ENCODE assay signal across 13 cellular contexts in the genomic region with DNA sequence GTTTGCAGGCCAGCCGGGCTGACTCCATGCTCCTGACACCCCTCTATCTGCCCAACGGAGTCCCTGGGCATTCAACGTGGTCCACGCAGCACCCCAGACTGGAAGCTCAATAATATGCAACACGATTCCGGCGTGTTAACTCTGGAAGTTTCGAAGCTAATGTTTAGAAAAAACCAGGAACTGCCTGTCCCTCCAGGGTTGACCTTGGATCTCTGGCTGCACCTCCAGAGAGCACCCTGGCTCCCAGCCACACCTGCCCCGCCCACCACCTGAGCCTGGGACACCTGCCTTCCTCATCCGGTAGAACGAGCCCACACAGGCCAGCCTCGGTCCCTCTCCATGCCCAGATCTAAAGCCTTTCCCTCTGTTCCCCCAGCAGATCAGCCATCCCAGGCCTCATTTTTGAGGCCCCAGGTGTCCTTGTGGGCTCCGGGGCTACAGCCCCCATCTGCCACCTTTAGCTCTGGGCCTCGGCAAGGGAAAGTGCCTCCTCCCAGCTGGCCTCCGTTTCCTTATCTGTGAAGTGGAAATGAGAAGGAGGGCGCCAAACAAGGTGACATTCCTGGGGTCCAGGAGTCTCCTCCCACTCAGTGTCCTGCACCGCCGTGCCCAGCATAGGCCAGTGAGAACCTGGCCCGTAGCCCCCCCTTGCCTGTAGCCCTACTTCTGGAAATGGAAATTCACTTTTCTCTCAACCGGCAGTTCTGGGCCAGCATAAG. TPM values are rescaled to one million over a fixed set of nuclear protein-coding genes. Genes with fewer than 3 reads are reported as not detected.
DNase-seq lines count a peak whose midpoint lies in the region; ATAC-seq and TF ChIP-seq lines count a peak whose summit lies in the region.
"Had no signal": no experiment of that assay in that cellular context is flagged by ENCODE, and none has a peak within 500 bp of the region (broad histone marks: within the 10 kb centered on the region; RNA-seq: fewer than 3 reads in every experiment).

No MANE protein-coding gene starts in this region.

- no peaks in the 10 kb centered on the region for H3K9me3 Mint-ChIP-seq in CD8-positive, alpha-beta T cell
- H3K9me3 Mint-ChIP-seq in dendritic cell treated with granulocyte-macrophage colony-stimulating factor and Interleukin-4, amounts not matched to agents 40 ng/mL and 50 ng/mL, for 4 days = no peaks in the 10 kb centered on the region
- no peaks in the 10 kb centered on the region for H3K9me3 Mint-ChIP-seq in naive thymus-derived CD4-positive, alpha-beta T cell

- no peak for TF ChIP-seq CTCF in CD8-positive, alpha-beta T cell (IDR thresholded peaks at IDR 0.05)
- no peak for TF ChIP-seq CTCF in HEK293 (tag by site-specific recombination; IDR thresholded peaks at IDR 0.05)

- ATAC-seq in CD8-positive, alpha-beta T cell = no peak
- ATAC-seq in naive thymus-derived CD4-positive, alpha-beta T cell = no peak

- no peak for DNase-seq in CD8-positive, alpha-beta T cell
- DNase-seq in naive thymus-derived CD4-positive, alpha-beta T cell = no peak
- no peak for DNase-seq in SK-N-DZ (ENCODE audit: low spot score)
- DNase-seq in activated gamma-delta T cell treated with Interleukin-2 at 50 U/mL for 16 hours = no peak
- DNase-seq in NCI-H1694 treated with DMSO at 0.1 percent for 48 hours (lab: John Stamatoyannopoulos, UW) = no peak
- no peak for DNase-seq in effector CD4-positive, alpha-beta T cell
- DNase-seq: DMS 273 treated with DMSO at 0.1 percent for 48 hours, foreskin fibroblast, left ventricle myocardium inferior, NCI-H1417, trophoblast cell had no signal

- POLR2A ChIA-PET in CD8-positive, alpha-beta T cell (lab: Charles Lee) = interaction anchor here (1.3 to 30.7 kb wide), 4 partner anchors 8 to 28 kb away, joined by 3 to 2627 read pairs (median 10); a partner anchor contains a TSS
- POLR2A ChIA-PET in HEK293 (lab: Yijun Ruan, JAX) = no interaction called here
- POLR2A ChIA-PET in naive thymus-derived CD4-positive, alpha-beta T cell (lab: Charles Lee) = interaction anchor here (0.9 to 35.0 kb wide), 4 partner anchors 1 to 96 kb away, joined by 3 to 4370 read pairs (median 1067); a partner anchor contains a TSS

- no peaks in the 10 kb centered on the region for H3K27me3 ChIP-seq in CD8-positive, alpha-beta T cell (ENCODE audit: insufficient read depth, low read length)
- no peaks in the 10 kb centered on the region for H3K27me3 ChIP-seq in naive thymus-derived CD4-positive, alpha-beta T cell (ENCODE audit: control insufficient read depth in 2 of 2, insufficient read depth in 2 of 2, low read length in 2 of 2)

- peak overlapping the region; percentile 85 for H3K27ac Mint-ChIP-seq in CD8-positive, alpha-beta T cell
- peak overlapping the region; percentile 12 for H3K27ac Mint-ChIP-seq in dendritic cell treated with granulocyte-macrophage colony-stimulating factor and Interleukin-4, amounts not matched to agents 40 ng/mL and 50 ng/mL, for 4 days
- H3K27ac Mint-ChIP-seq in naive thymus-derived CD4-positive, alpha-beta T cell = peak overlapping the region in 5 of 9 donors; percentile 68 to 96 (median 86)

- no peaks in the 10 kb centered on the region for H3K27me3 Mint-ChIP-seq in CD8-positive, alpha-beta T cell (ENCODE audit: low read depth)
- peaks cover 67% of the 10 kb centered on the region for H3K27me3 Mint-ChIP-seq in dendritic cell treated with granulocyte-macrophage colony-stimulating factor and Interleukin-4, amounts not matched to agents 40 ng/mL and 50 ng/mL, for 4 days
- peaks cover 0 to 13% (median 0%) of the 10 kb centered on the region in 5 donors for H3K27me3 Mint-ChIP-seq in naive thymus-derived CD4-positive, alpha-beta T cell

- CTCF ChIA-PET in CD8-positive, alpha-beta T cell (lab: Charles Lee) = interaction anchor here (1.5 to 2.3 kb wide), 2 partner anchors 14 to 35 kb away, joined by 3 to 9 read pairs; no protein-coding TSS in a partner anchor
- CTCF ChIA-PET in HEK293 (lab: Yijun Ruan, JAX) = interaction anchor here (0.6 to 0.7 kb wide), 2 partner anchors 13 kb away, joined by 3 to 4 read pairs; no protein-coding TSS in a partner anchor
- CTCF ChIA-PET in naive thymus-derived CD4-positive, alpha-beta T cell (lab: Charles Lee) = interaction anchor here (0.8 to 1.1 kb wide), 2 partner anchors 12 to 30 kb away, joined by 3 read pairs; no protein-coding TSS in a partner anchor

- H3K4me3 Mint-ChIP-seq in CD8-positive, alpha-beta T cell = no peak overlapping the region
- H3K4me3 Mint-ChIP-seq in dendritic cell treated with granulocyte-macrophage colony-stimulating factor and Interleukin-4, amounts not matched to agents 40 ng/mL and 50 ng/mL, for 4 days = no peak overlapping the region
- H3K4me3 Mint-ChIP-seq in naive thymus-derived CD4-positive, alpha-beta T cell = peak overlapping the region in 8 of 10 donors; percentile 17 to 74 (median 44)

- no peaks in the 10 kb centered on the region for H3K36me3 ChIP-seq in CD8-positive, alpha-beta T cell (ENCODE audit: insufficient read depth, low read length)
- peaks cover 0 to 9% of the 10 kb centered on the region in 2 experiments; a peak in 1 of 3 replicates for H3K36me3 ChIP-seq in HEK293 (ENCODE audit: control insufficient read depth in 2 of 2, insufficient read depth in 1 of 2, low read length in 2 of 2)
- H3K36me3 ChIP-seq in naive thymus-derived CD4-positive, alpha-beta T cell (ENCODE audit: control insufficient read depth in 2 of 3, insufficient read depth in 3 of 3, low read length in 3 of 3) = no peaks in the 10 kb centered on the region

- H3K27ac ChIP-seq in CD8-positive, alpha-beta T cell (ENCODE audit: low read depth, low read length) = no peak overlapping the region
- no peak overlapping the region for H3K27ac ChIP-seq in HEK293 (ENCODE audit: extremely low read depth, low read depth, low read length)
- H3K27ac ChIP-seq in naive thymus-derived CD4-positive, alpha-beta T cell (ENCODE audit: low read depth, low read length) = peak overlapping the region; percentile 99
- H3K27ac ChIP-seq: left ventricle myocardium inferior had no signal

- H3K36me3 Mint-ChIP-seq in CD8-positive, alpha-beta T cell = peaks cover 5% of the 10 kb centered on the region
- peaks cover 62% of the 10 kb centered on the region for H3K36me3 Mint-ChIP-seq in dendritic cell treated with granulocyte-macrophage colony-stimulating factor and Interleukin-4, amounts not matched to agents 40 ng/mL and 50 ng/mL, for 4 days (ENCODE audit: low read depth)
- peaks cover 0 to 23% (median 0%) of the 10 kb centered on the region in 5 donors for H3K36me3 Mint-ChIP-seq in naive thymus-derived CD4-positive, alpha-beta T cell

- H3K9me3 ChIP-seq in CD8-positive, alpha-beta T cell (ENCODE audit: low read length) = no peaks in the 10 kb centered on the region
- no peaks in the 10 kb centered on the region for H3K9me3 ChIP-seq in HEK293 (ENCODE audit: control insufficient read depth, insufficient read depth, low read depth, low read length)
- H3K9me3 ChIP-seq in naive thymus-derived CD4-positive, alpha-beta T cell (ENCODE audit: control insufficient read depth in 2 of 3, low read length in 3 of 3) = no peaks in the 10 kb centered on the region
- H3K9me3 ChIP-seq: left ventricle myocardium inferior had no signal

- peaks cover 95% of the 10 kb centered on the region for H3K4me1 ChIP-seq in CD8-positive, alpha-beta T cell (ENCODE audit: insufficient read depth, low read length)
- H3K4me1 ChIP-seq in HEK293 (ENCODE audit: control insufficient read depth, insufficient read depth, low read length) = no peaks in the 10 kb centered on the region; the same call in 1 of the 2 replicates
- H3K4me1 ChIP-seq in naive thymus-derived CD4-positive, alpha-beta T cell (ENCODE audit: control insufficient read depth in 2 of 2, insufficient read depth in 2 of 2, low read length in 2 of 2) = peaks cover 74 to 93% of the 10 kb centered on the region in 2 donors

- intact Hi-C loops in CD8-positive, alpha-beta T cell (cut with DNase I, micrococcal nuclease) = no loop called here
- intact Hi-C loops in dendritic cell treated with granulocyte-macrophage colony-stimulating factor and Interleukin-4, amounts not matched to agents 40 ng/mL and 50 ng/mL, for 4 days (cut with micrococcal nuclease) = no loop called here
- intact Hi-C loops in naive thymus-derived CD4-positive, alpha-beta T cell (cut with micrococcal nuclease) = no loop called here

- no peak overlapping the region for H3K4me3 ChIP-seq in CD8-positive, alpha-beta T cell (ENCODE audit: low read depth, low read length)
- no peak overlapping the region for H3K4me3 ChIP-seq in HEK293 (ENCODE audit: low read depth, low read length)
- H3K4me3 ChIP-seq in naive thymus-derived CD4-positive, alpha-beta T cell (ENCODE audit: low read length) = no peak overlapping the region
- H3K4me3 ChIP-seq: left ventricle myocardium inferior had no signal

- H3K4me1 Mint-ChIP-seq in CD8-positive, alpha-beta T cell (ENCODE audit: low read depth) = peaks cover 81% of the 10 kb centered on the region
- peaks cover 80% of the 10 kb centered on the region for H3K4me1 Mint-ChIP-seq in dendritic cell treated with granulocyte-macrophage colony-stimulating factor and Interleukin-4, amounts not matched to agents 40 ng/mL and 50 ng/mL, for 4 days (ENCODE audit: low read depth)
- peaks cover 63 to 89% (median 76%) of the 10 kb centered on the region in 7 donors for H3K4me1 Mint-ChIP-seq in naive thymus-derived CD4-positive, alpha-beta T cell

TF ChIP-seq in HEK293, 187 proteins besides CTCF, POLR2A, EP300 and RAD21:
- TF ChIP-seq ZNF670 (tag by site-specific recombination; IDR thresholded peaks at IDR 0.05; ENCODE audit: low read depth) (no peak), OVOL3 (tag by site-specific recombination; IDR thresholded peaks at IDR 0.05) (no peak), KLF9 (tag by site-specific recombination; IDR thresholded peaks at IDR 0.05; ENCODE audit: low read depth) (0 out of 2 replicates have a peak, but pooled peaks have one; percentile 14)

RNA-seq across cellular contexts. Expression of a gene that starts 38.7 kb away (rescaled TPM):
- 100 to 1,000 TPM; 817 to 847 TPM for total RNA-seq in CD8-positive, alpha-beta T cell
- total RNA-seq in naive thymus-derived CD4-positive, alpha-beta T cell = 100 to 1,000 TPM; 195 to 630 (median 466) TPM
- polyA plus RNA-seq in naive thymus-derived CD4-positive, alpha-beta T cell = 100 to 1,000 TPM; 119 to 149 TPM
- polyA plus RNA-seq in SK-N-DZ (2014; cell fraction: cytosol; rRNA removed) = not detected in 2 replicates
- not detected in 2 replicates for polyA plus RNA-seq in SK-N-DZ (2014; cell fraction: nucleus; rRNA removed)

Comparison
In these comparisons a context has a peak if more than half of its experiments do, and no peak if none do; other contexts are left out.
1. H3K27ac Mint-ChIP-seq: peak in every context shown above with its lines; median percentile 86 in naive thymus-derived CD4-positive, alpha-beta T cell; 85 in CD8-positive, alpha-beta T cell; 12 in dendritic cell treated with granulocyte-macrophage colony-stimulating factor and Interleukin-4, amounts not matched to agents 40 ng/mL and 50 ng/mL, for 4 days.
2. H3K4me3 Mint-ChIP-seq: peak in naive thymus-derived CD4-positive, alpha-beta T cell (8 of 10); none in CD8-positive, alpha-beta T cell (single experiment) and dendritic cell treated with granulocyte-macrophage colony-stimulating factor and Interleukin-4, amounts not matched to agents 40 ng/mL and 50 ng/mL, for 4 days (single experiment).